ENCODE assay signal across 8 cellular contexts in genomic region chr15:101251830-101252820, GRCh38. TPM values are rescaled to one million over a fixed set of nuclear protein-coding genes. Genes with fewer than 3 reads are reported as not detected.
DNase-seq lines count a peak whose midpoint lies in the region; ATAC-seq, FAIRE-seq and TF ChIP-seq lines count a peak whose summit lies in the region.

A gene with protein sequence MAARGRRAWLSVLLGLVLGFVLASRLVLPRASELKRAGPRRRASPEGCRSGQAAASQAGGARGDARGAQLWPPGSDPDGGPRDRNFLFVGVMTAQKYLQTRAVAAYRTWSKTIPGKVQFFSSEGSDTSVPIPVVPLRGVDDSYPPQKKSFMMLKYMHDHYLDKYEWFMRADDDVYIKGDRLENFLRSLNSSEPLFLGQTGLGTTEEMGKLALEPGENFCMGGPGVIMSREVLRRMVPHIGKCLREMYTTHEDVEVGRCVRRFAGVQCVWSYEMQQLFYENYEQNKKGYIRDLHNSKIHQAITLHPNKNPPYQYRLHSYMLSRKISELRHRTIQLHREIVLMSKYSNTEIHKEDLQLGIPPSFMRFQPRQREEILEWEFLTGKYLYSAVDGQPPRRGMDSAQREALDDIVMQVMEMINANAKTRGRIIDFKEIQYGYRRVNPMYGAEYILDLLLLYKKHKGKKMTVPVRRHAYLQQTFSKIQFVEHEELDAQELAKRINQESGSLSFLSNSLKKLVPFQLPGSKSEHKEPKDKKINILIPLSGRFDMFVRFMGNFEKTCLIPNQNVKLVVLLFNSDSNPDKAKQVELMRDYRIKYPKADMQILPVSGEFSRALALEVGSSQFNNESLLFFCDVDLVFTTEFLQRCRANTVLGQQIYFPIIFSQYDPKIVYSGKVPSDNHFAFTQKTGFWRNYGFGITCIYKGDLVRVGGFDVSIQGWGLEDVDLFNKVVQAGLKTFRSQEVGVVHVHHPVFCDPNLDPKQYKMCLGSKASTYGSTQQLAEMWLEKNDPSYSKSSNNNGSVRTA (minus strand): TSS chr15:101252048. CDS start chr15:101251456, 592 bp downstream.

- no peak for TF ChIP-seq CTCF in Calu3 (IDR thresholded peaks at IDR 0.05; ENCODE audit: unreplicated experiment)
- peak; percentile 70 for TF ChIP-seq CTCF in Panc1 (IDR thresholded peaks at IDR 0.05)

- DNase-seq in Calu3: peak; percentile 90
- peak; percentile 71 for DNase-seq in HTR-8/SVneo (ENCODE audit: insufficient read length, low spot score)
- DNase-seq in Panc1 (ENCODE audit: low read depth, low spot score): peak; percentile 33
- DNase-seq in activated T-cell treated with anti-CD3 and anti-CD28 coated beads, Interleukin-2, amount 50 U/mL, for 4 hours: peak; percentile 81
- peak; percentile 95 for DNase-seq in myocyte (ENCODE audit: low read depth)
- peak; percentile 72 to 86 for DNase-seq in stimulated activated CD8-positive, alpha-beta memory T cell treated with anti-CD3 and anti-CD28 coated beads, Interleukin-7, amount 100 ng/mL, for 4 hours (ENCODE audit: low read depth in 2 of 2)

- peak within 1 kb of the TSS; percentile 87 to 93 for H3K4me3 ChIP-seq in Panc1 (ENCODE audit: low read depth in 2 of 2, low read length in 2 of 2)

- H3K9me3 Mint-ChIP-seq in Calu3 (ENCODE audit: low read depth, unreplicated experiment): no peaks in the 10 kb centered on the region
- no peaks in the 10 kb centered on the region for H3K9me3 Mint-ChIP-seq in activated T-cell treated with anti-CD3 and anti-CD28 coated beads, Interleukin-2, amount 50 U/mL, for 4 hours

- H3K4me1 Mint-ChIP-seq in Calu3 (ENCODE audit: low read depth, unreplicated experiment): peaks cover 16% of the 10 kb centered on the region
- peaks cover 56% of the 10 kb centered on the region for H3K4me1 Mint-ChIP-seq in activated T-cell treated with anti-CD3 and anti-CD28 coated beads, Interleukin-2, amount 50 U/mL, for 4 hours (ENCODE audit: low read depth)

- peaks cover 48% of the 10 kb centered on the region for H3K4me1 ChIP-seq in Panc1 (ENCODE audit: control insufficient read depth, insufficient read depth, low read length)

- H3K27me3 Mint-ChIP-seq in Calu3 (ENCODE audit: unreplicated experiment): peaks cover 14% of the 10 kb centered on the region
- H3K27me3 Mint-ChIP-seq in activated T-cell treated with anti-CD3 and anti-CD28 coated beads, Interleukin-2, amount 50 U/mL, for 4 hours (ENCODE audit: low read depth): no peaks in the 10 kb centered on the region

- in situ Hi-C loops in Panc1 (cut with HindIII; ENCODE audit: low pct_unique_long_range_greater_than_20kb, low sequenced_read_pairs): no loop called here

- peak within 1 kb of the TSS; percentile 83 for H3K4me3 Mint-ChIP-seq in Calu3 (ENCODE audit: low read depth, unreplicated experiment)
- peak within 1 kb of the TSS; percentile 90 for H3K4me3 Mint-ChIP-seq in activated T-cell treated with anti-CD3 and anti-CD28 coated beads, Interleukin-2, amount 50 U/mL, for 4 hours

- POLR2A ChIA-PET in Panc1 (lab: Charles Lee): interaction anchor here (0.6 to 0.7 kb wide), 6 partner anchors 11 to 1511 kb away, joined by 3 to 12 read pairs (median 6); no protein-coding TSS in a partner anchor

- FAIRE-seq in HTR-8/SVneo (lab: Jason Lieb, UNC): no peak

- peaks cover 34% of the 10 kb centered on the region for H3K36me3 Mint-ChIP-seq in Calu3 (ENCODE audit: insufficient read depth, unreplicated experiment)
- H3K36me3 Mint-ChIP-seq in activated T-cell treated with anti-CD3 and anti-CD28 coated beads, Interleukin-2, amount 50 U/mL, for 4 hours (ENCODE audit: insufficient read depth): peaks cover 22% of the 10 kb centered on the region

- peak within 1 kb of the TSS; percentile 96 for H3K27ac ChIP-seq in Panc1 (ENCODE audit: low read length)

- no peaks in the 10 kb centered on the region for H3K27me3 ChIP-seq in Panc1 (ENCODE audit: control insufficient read depth, insufficient read depth, low read length)

- peaks cover 4% of the 10 kb centered on the region; the same call in 1 of the 2 replicates for H3K36me3 ChIP-seq in Panc1 (ENCODE audit: control insufficient read depth, insufficient read depth, low read length)

- ATAC-seq in GM21367 (IDR thresholded peaks at IDR 0.05; ENCODE audit: unreplicated experiment): peak; percentile 60
- peak; percentile 86 for ATAC-seq in Panc1
- peak; percentile 69 to 73 for ATAC-seq in activated T-cell treated with anti-CD3 and anti-CD28 coated beads, Interleukin-2, amount 50 U/mL, for 4 hours
- peak; percentile 78 for ATAC-seq in esophagus mucosa

- peak within 1 kb of the TSS; percentile 64 for H3K27ac Mint-ChIP-seq in Calu3 (ENCODE audit: unreplicated experiment)

- no peaks in the 10 kb centered on the region for H3K9me3 ChIP-seq in Panc1 (ENCODE audit: control insufficient read depth, insufficient read depth, low read depth, low read length)

- BruUV-seq in Calu3 (replicated peaks; lab: Mats Ljungman, UMichigan) (no TSS peak), Panc1 (replicated peaks; lab: Mats Ljungman, UMichigan) (no TSS peak)

- intact Hi-C loops in Calu3 (cut with micrococcal nuclease; ENCODE audit: unreplicated experiment): loop anchor here (1.0 to 10.0 kb wide), 4 partner anchors 14 to 327 kb away; no protein-coding TSS in a partner anchor
- intact Hi-C loops in Panc1 (cut with micrococcal nuclease; ENCODE audit: unreplicated experiment): loop anchor here (10.0 kb wide), 1 partner anchor 337 kb away; the partner anchor contains the start of gene LRRK1

- CTCF ChIA-PET in Calu3 (lab: Charles Lee) (interaction anchor here (0.6 to 0.9 kb wide), 3 partner anchors 62 to 283 kb away, joined by 3 to 4 read pairs (median 3); no protein-coding TSS in a partner anchor), Panc1 (lab: Charles Lee) (no interaction called here)

RNA-seq across cellular contexts. Expression of the gene that starts here (rescaled TPM):
- 24.0 and 25.0 TPM in 2 replicates for total RNA-seq in Calu3 (2022)
- 50.8 TPM for total RNA-seq in Panc1 (2021; ENCODE audit: unreplicated experiment)
- 21.5 TPM for polyA plus RNA-seq in Panc1 (2012; ENCODE audit: insufficient read length)
- 10 to 100 TPM; 79.7 to 94.4 (median 88.0) TPM for total RNA-seq in activated T-cell treated with anti-CD3 and anti-CD28 coated beads, Interleukin-2, amount 50 U/mL, for 4 hours
- 10.0 TPM for total RNA-seq in esophagus mucosa
- 14.1 and 15.2 TPM in 2 replicates for total RNA-seq in myocyte
- 12.4 TPM for polyA plus RNA-seq in myocyte (2012)

Comparison
In these comparisons a context has a peak if more than half of its experiments do, and no peak if none do; other contexts are left out.
1. Peak in every context shown above with its lines: DNase-seq, ATAC-seq, H3K4me3 ChIP-seq and H3K27ac ChIP-seq.
2. DNase-seq: peak in every context shown above with its lines; median percentile 95 in myocyte; 90 in Calu3; 81 in activated T-cell treated with anti-CD3 and anti-CD28 coated beads, Interleukin-2, amount 50 U/mL, for 4 hours; 79 in stimulated activated CD8-positive, alpha-beta memory T cell treated with anti-CD3 and anti-CD28 coated beads, Interleukin-7, amount 100 ng/mL, for 4 hours; 71 in HTR-8/SVneo; 33 in Panc1.